In the genomic region with DNA sequence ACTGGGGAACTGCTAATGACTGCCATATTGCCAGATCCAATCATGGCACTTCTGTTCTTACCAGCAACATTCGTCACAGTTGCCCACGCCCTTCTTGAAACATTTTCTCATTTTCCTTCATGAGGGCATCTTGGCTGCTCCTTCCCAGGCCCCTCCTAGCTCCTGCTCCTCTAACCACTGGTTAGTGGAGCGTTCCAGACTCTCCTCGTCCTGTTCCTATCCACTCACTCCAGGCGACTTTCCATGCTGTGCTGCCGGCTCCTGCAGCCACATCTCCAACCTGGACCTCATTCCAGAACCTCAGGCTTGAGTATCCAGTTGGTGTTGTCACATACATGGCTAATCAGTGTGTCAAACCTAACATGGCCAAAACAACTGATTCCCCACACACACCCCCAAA, we compare ENCODE assay signal across 1 cellular context.
TF ChIP-seq lines count a peak whose summit lies in the region.

No MANE protein-coding gene starts in this region.

TF ChIP-seq in neural cell, 6 proteins besides CTCF, POLR2A, EP300 and RAD21 (continued from another document):
- TF ChIP-seq, protein P1, sequence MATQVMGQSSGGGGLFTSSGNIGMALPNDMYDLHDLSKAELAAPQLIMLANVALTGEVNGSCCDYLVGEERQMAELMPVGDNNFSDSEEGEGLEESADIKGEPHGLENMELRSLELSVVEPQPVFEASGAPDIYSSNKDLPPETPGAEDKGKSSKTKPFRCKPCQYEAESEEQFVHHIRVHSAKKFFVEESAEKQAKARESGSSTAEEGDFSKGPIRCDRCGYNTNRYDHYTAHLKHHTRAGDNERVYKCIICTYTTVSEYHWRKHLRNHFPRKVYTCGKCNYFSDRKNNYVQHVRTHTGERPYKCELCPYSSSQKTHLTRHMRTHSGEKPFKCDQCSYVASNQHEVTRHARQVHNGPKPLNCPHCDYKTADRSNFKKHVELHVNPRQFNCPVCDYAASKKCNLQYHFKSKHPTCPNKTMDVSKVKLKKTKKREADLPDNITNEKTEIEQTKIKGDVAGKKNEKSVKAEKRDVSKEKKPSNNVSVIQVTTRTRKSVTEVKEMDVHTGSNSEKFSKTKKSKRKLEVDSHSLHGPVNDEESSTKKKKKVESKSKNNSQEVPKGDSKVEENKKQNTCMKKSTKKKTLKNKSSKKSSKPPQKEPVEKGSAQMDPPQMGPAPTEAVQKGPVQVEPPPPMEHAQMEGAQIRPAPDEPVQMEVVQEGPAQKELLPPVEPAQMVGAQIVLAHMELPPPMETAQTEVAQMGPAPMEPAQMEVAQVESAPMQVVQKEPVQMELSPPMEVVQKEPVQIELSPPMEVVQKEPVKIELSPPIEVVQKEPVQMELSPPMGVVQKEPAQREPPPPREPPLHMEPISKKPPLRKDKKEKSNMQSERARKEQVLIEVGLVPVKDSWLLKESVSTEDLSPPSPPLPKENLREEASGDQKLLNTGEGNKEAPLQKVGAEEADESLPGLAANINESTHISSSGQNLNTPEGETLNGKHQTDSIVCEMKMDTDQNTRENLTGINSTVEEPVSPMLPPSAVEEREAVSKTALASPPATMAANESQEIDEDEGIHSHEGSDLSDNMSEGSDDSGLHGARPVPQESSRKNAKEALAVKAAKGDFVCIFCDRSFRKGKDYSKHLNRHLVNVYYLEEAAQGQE (IDR thresholded peaks at IDR 0.05; ENCODE audit: borderline replicate concordance) = no peak
- TF ChIP-seq MXI1 (conservative IDR thresholded peaks at IDR 0.05; ENCODE audit: poor library complexity, severe bottlenecking) (no peak), SMC3 (conservative IDR thresholded peaks at IDR 0.05; ENCODE audit: poor library complexity) (no peak)
